ENCODE assay signal across 8 cellular contexts in genomic region chr12:52873832-52874572, GRCh38. TPM values are rescaled to one million over a fixed set of nuclear protein-coding genes. Genes with fewer than 3 reads are reported as not detected.
DNase-seq lines count a peak whose midpoint lies in the region; ATAC-seq, FAIRE-seq and TF ChIP-seq lines count a peak whose summit lies in the region.

No MANE protein-coding gene starts in this region.

- H3K27ac ChIP-seq in pancreas, result peak overlapping the region; percentile 84 to 91 (median 90)

- H3K27me3 ChIP-seq in pancreas, result no peaks in the 10 kb centered on the region

- TF ChIP-seq CTCF in pancreas (IDR thresholded peaks at IDR 0.05), result no peak

- DNase-seq in Ammon's horn (ENCODE audit: low spot score), result peak; percentile 30
- DNase-seq in RCC 7860 (ENCODE audit: low spot score), result peak; percentile 78
- peak; percentile 54 for DNase-seq in activated naive CD4-positive, alpha-beta T cell treated with anti-CD3 and anti-CD28 coated beads, Interleukin-2, amount 50 U/mL, for 16 hours
- DNase-seq in glomerular visceral epithelial cell (ENCODE audit: extremely low spot score), result peak; percentile 95
- peak; percentile 80 to 95 (median 90) for DNase-seq in pancreas
- DNase-seq in ureter (ENCODE audit: low spot score), result peak; percentile 93

- 1 to 4% methylated on average over 35 to 55 of the region's 55 CpGs for WGBS in pancreas, 2 donors

- H3K4me1 ChIP-seq in pancreas, result peaks cover 0 to 9% (median 0%) of the 10 kb centered on the region in 3 donors

- no peaks in the 10 kb centered on the region for H3K9me3 ChIP-seq in pancreas

- H3K4me3 ChIP-seq in pancreas, result peak overlapping the region; percentile 32 to 61 (median 49)

- no peaks in the 10 kb centered on the region for H3K36me3 ChIP-seq in pancreas

- peak; percentile 70 for ATAC-seq in HG02588 (IDR thresholded peaks at IDR 0.05; ENCODE audit: unreplicated experiment)
- ATAC-seq in pancreas, result peak; percentile 89 to 90 (median 90)
- ATAC-seq in HG03469 (IDR thresholded peaks at IDR 0.05; ENCODE audit: unreplicated experiment), result no peak

- intact Hi-C loops in pancreas (cut with DNase I), result loop anchor here in 1 of 3 donors (10.0 kb wide), 1 partner anchor 289 kb away; no protein-coding TSS in a partner anchor

- no peak for FAIRE-seq in RCC 7860 (lab: Jason Lieb, UNC)
- FAIRE-seq in pancreas (lab: Jason Lieb, UNC), result no peak

RNA-seq across cellular contexts. Expression of gene KRT78, which starts 25.2 kb away (rescaled TPM):
- total RNA-seq in pancreas, result under 1 TPM in 2 of 6 donors, not detected in 4; 0.35 to 0.56 TPM
- 1 to 10 TPM in 1 of 2 donors, under 1 TPM in 1; 0.27 to 1.1 TPM for polyA plus RNA-seq in pancreas
- total RNA-seq in ureter, result not detected

RNA-seq across cellular contexts. Expression of gene KRT8, which starts 30.9 kb away (rescaled TPM):
- total RNA-seq in pancreas (100 to 1,000 TPM; 317 to 789 (median 496) TPM), ureter (815 TPM)
- 100 to 1,000 TPM; 698 to 759 TPM for polyA plus RNA-seq in pancreas

RNA-seq across cellular contexts. Expression of gene KRT79, which starts 39.9 kb away (rescaled TPM):
- total RNA-seq in pancreas, result under 1 TPM in 1 of 6 donors, not detected in 5; 0.09 TPM
- polyA plus RNA-seq in pancreas, result not detected
- total RNA-seq in ureter, result not detected

Comparison
In these comparisons a context has a peak if more than half of its experiments do, and no peak if none do; other contexts are left out.
1. DNase-seq: peak in every context shown above with its lines; median percentile 95 in glomerular visceral epithelial cell; 93 in ureter; 90 in pancreas; 78 in RCC 7860; 54 in activated naive CD4-positive, alpha-beta T cell treated with anti-CD3 and anti-CD28 coated beads, Interleukin-2, amount 50 U/mL, for 16 hours; 30 in Ammon's horn.